Comparison of ENCODE assay signal across 18 cellular contexts in genomic region chr12:98828802-98829600, GRCh38.
"Had no signal": no experiment of that assay in that cellular context is flagged by ENCODE, and none has a peak within 500 bp of the region (broad histone marks: within the 10 kb centered on the region; RNA-seq: fewer than 3 reads in every experiment).

No MANE protein-coding gene starts in this region.

- ATAC-seq: right cardiac atrium; stimulated activated naive CD8-positive, alpha-beta T cell treated with anti-CD3 and anti-CD28 coated beads, Interleukin-15, Interleukin-2, amounts not matched to agents 100 U/mL and 50 U/mL, for 24 hours had no signal

- H3K27me3 ChIP-seq: esophagus squamous epithelium had no signal

- H3K4me3 ChIP-seq: esophagus squamous epithelium, prostate gland, smooth muscle cell had no signal

- H3K27ac ChIP-seq: esophagus squamous epithelium, prostate gland had no signal

- DNase-seq: activated CD4-positive, CD25-positive, alpha-beta regulatory T cell treated with anti-CD3 and anti-CD28 coated beads, Interleukin-2, amount 50 U/mL, for 72 hours; activated naive CD4-positive, alpha-beta T cell; activated naive CD8-positive, alpha-beta T cell treated with anti-CD3 and anti-CD28 coated beads, Interleukin-2, amount 10 ng/mL, durations not matched to agents 7 days and 5 days; central memory CD4-positive, alpha-beta T cell; cortex of kidney; effector CD4-positive, alpha-beta T cell; esophagus squamous epithelium; hippocampal formation; kidney; mesendoderm; nephron progenitor cell; right cardiac atrium; stimulated activated CD4-positive, alpha-beta T cell treated with anti-CD3 and anti-CD28 coated beads, Interleukin-4, amount 100 ng/mL, for 4 hours; stimulated activated CD8-positive, alpha-beta memory T cell treated with anti-CD3 and anti-CD28 coated beads, Interleukin-4, amount 100 ng/mL, for 48 hours; stimulated activated naive CD8-positive, alpha-beta T cell treated with anti-CD3 and anti-CD28 coated beads, Interleukin-15, Interleukin-2, amounts not matched to agents 100 U/mL and 50 U/mL, for 24 hours; trophoblast cell had no signal

- H3K36me3 ChIP-seq: esophagus squamous epithelium, prostate gland had no signal

- H3K9me3 ChIP-seq: esophagus squamous epithelium, prostate gland had no signal

- H3K4me1 ChIP-seq: esophagus squamous epithelium, prostate gland had no signal

- H3K4me2 ChIP-seq: smooth muscle cell had no signal
